Comparison of ENCODE assay signal across 8 cellular contexts in the genomic region with DNA sequence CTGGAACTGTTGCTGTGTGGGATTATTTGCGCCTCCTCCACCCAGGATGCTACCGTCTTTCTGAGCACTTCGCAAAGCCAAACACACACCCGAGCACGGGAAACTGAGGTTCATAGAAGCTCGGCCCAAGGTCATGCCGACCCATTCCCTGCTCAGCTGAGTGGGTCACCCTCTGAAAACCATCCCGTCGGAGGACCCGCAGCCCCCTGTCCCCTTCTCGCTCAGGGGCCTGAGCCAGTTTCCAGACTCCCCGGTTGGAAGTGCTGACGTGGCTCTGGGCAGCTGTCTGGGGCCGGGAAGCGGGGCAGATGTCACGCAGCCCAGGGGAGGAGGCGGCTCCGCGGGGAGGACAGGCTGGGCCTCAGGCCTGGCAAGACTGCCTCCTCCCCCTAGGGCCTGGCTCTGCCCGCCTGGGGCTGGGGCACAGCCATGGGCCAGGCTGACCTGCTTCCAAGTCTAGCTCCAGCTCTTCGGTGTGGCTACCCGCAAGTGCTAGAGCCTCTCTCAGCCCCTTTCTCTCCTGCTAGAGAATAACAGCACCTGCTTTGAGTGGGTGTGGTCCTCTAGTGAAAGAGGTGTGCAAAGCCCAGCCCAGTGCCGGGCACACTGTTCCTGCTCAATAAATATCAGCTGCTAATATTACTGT.
DNase-seq lines count a peak whose midpoint lies in the region; ATAC-seq and FAIRE-seq lines count a peak whose summit lies in the region.

No MANE protein-coding gene starts in this region.

- DNase-seq in DMS 273 (lab: John Stamatoyannopoulos, UW; ENCODE audit: unreplicated experiment) = peak; percentile 94
- DNase-seq in NCI-H446 treated with DMSO at 0.1 percent for 48 hours (lab: John Stamatoyannopoulos, UW) = peak; percentile 51
- peak; percentile 77 for DNase-seq in cerebellar cortex (ENCODE audit: low spot score)
- peak; percentile 88 for DNase-seq in islet precursor cell
- no peak for DNase-seq in urothelium cell line (ENCODE audit: low spot score)

- ATAC-seq in GM21515 (IDR thresholded peaks at IDR 0.05; ENCODE audit: unreplicated experiment) (peak; percentile 31), HG02588 (IDR thresholded peaks at IDR 0.05; ENCODE audit: unreplicated experiment) (no peak)

- no peak for FAIRE-seq in urothelium cell line (lab: Jason Lieb, UNC)

- H3K4me3 ChIP-seq in skin epidermis = peak overlapping the region in 6 of 7 experiments; percentile 28 to 38 (median 34)

- H3K27ac ChIP-seq in skin epidermis = peak overlapping the region in 20 of 21 experiments; percentile 66 to 92 (median 86)
